In genomic region chr22:36331912-36332622, GRCh38 we compare ENCODE assay signal across 8 cellular contexts. TPM values are rescaled to one million over a fixed set of nuclear protein-coding genes. Genes with fewer than 3 reads are reported as not detected.
DNase-seq lines count a peak whose midpoint lies in the region; ATAC-seq and TF ChIP-seq lines count a peak whose summit lies in the region.

No MANE protein-coding gene starts in this region.

- H3K4me3 Mint-ChIP-seq in WTC11 (no peak overlapping the region), glutamatergic neuron (ENCODE audit: unreplicated experiment) (no peak overlapping the region)

- H4K20me1 ChIP-seq in MM.1S (ENCODE audit: insufficient read depth, low read length) = 0 out of 2 replicates have a peak, but pooled peaks cover 4% of the 10 kb centered on the region

- peak overlapping the region; percentile 100 for H3K27ac Mint-ChIP-seq in WTC11
- no peak overlapping the region for H3K27ac Mint-ChIP-seq in glutamatergic neuron (ENCODE audit: unreplicated experiment)

- H3K27ac ChIP-seq in MM.1S (ENCODE audit: low read length) (peak overlapping the region; percentile 96), mucosa of rectum (ENCODE audit: low read depth in 2 of 2, low read length in 2 of 2) (peak overlapping the region; percentile 90 to 95), transverse colon (peak overlapping the region; percentile 92 to 99 (median 96))
- peak overlapping the region; percentile 79 for H3K27ac ChIP-seq in effector memory CD4-positive, alpha-beta T cell (ENCODE audit: insufficient read depth, low read length, poor library complexity, severe bottlenecking)

- H3K4me1 Mint-ChIP-seq in WTC11 (peaks cover 88% of the 10 kb centered on the region), glutamatergic neuron (ENCODE audit: low read depth, unreplicated experiment) (peaks cover 39% of the 10 kb centered on the region)

- in situ Hi-C loops in transverse colon (cut with MboI; ENCODE audit: low pct_ligation_motif_present in 1 of 4, low pct_unique_long_range_greater_than_20kb in 1 of 4, low sequenced_read_pairs in 3 of 4) = no loop called here

- ATAC-seq in WTC11 = no peak
- ATAC-seq in GM18868 (IDR thresholded peaks at IDR 0.05; ENCODE audit: unreplicated experiment) = no peak

- H3K9me3 ChIP-seq in MM.1S (replicated peaks; ENCODE audit: insufficient read depth, low read length) (no peaks in the 10 kb centered on the region), mucosa of rectum (ENCODE audit: control insufficient read depth in 2 of 2, low read length in 2 of 2) (no peaks in the 10 kb centered on the region), transverse colon (no peaks in the 10 kb centered on the region)
- no peaks in the 10 kb centered on the region for H3K9me3 ChIP-seq in effector memory CD4-positive, alpha-beta T cell (ENCODE audit: control insufficient read depth, low read length)

- peaks cover 91% of the 10 kb centered on the region for H3K79me2 ChIP-seq in MM.1S (ENCODE audit: low read length)

- H3K27me3 ChIP-seq in MM.1S (replicated peaks; ENCODE audit: insufficient read depth, low read length) (no peaks in the 10 kb centered on the region), mucosa of rectum (ENCODE audit: control insufficient read depth in 2 of 2, insufficient read depth in 2 of 2, low read length in 2 of 2) (no peaks in the 10 kb centered on the region), transverse colon (no peaks in the 10 kb centered on the region)
- no peaks in the 10 kb centered on the region for H3K27me3 ChIP-seq in effector memory CD4-positive, alpha-beta T cell (replicated peaks; ENCODE audit: control insufficient read depth, insufficient read depth, low read length, poor library complexity, severe bottlenecking)

- WGBS in transverse colon (ENCODE audit: low coverage in 1 of 2), 2 donors = 16% methylated on average over 15 of the region's 15 CpGs; no CpG with 5 or more reads in 1 of the 2 donors

- H3K9ac ChIP-seq in MM.1S (ENCODE audit: low read length) = peak overlapping the region; percentile 83
- peak overlapping the region; percentile 66 to 68 for H3K9ac ChIP-seq in mucosa of rectum (ENCODE audit: low read depth in 1 of 2, low read length in 2 of 2)

- TF ChIP-seq POLR2A in transverse colon (IDR thresholded peaks at IDR 0.05) = no peak

- DNase-seq in GM10266 (ENCODE audit: extremely low spot score) (peak; percentile 49), MM.1S (peak; percentile 69), WTC11 (ENCODE audit: low spot score) (no peak), transverse colon (peak; percentile 76), glutamatergic neuron (no peak)
- DNase-seq in effector memory CD4-positive, alpha-beta T cell = peak in 2 of 3 donors; percentile 44 to 51

- intact Hi-C loops in transverse colon (cut with DNase I; ENCODE audit: low total_unique reads) = no loop called here

- TF ChIP-seq CTCF in GM10266 (IDR thresholded peaks at IDR 0.05; ENCODE audit: control insufficient read depth, insufficient read depth, low read depth, missing control alignments) (no peak), MM.1S (IDR thresholded peaks at IDR 0.05; ENCODE audit: low read length) (no peak), WTC11 (IDR thresholded peaks at IDR 0.05) (no peak), transverse colon (IDR thresholded peaks at IDR 0.05) (no peak), glutamatergic neuron (IDR thresholded peaks at IDR 0.05; ENCODE audit: partially characterized antibody, unreplicated experiment) (no peak)

- TF ChIP-seq EP300 in transverse colon (IDR thresholded peaks at IDR 0.05; ENCODE audit: low read depth) = no peak

- CTCF ChIA-PET in WTC11 (lab: Charles Lee) = interaction anchor here (0.5 to 3.4 kb wide), 10 partner anchors 11 to 911 kb away, joined by 3 to 10 read pairs (median 4); no protein-coding TSS in a partner anchor

- H3K9me3 Mint-ChIP-seq in WTC11 (no peaks in the 10 kb centered on the region), glutamatergic neuron (ENCODE audit: unreplicated experiment) (peaks cover 17% of the 10 kb centered on the region)

- no peak overlapping the region for H2AFZ ChIP-seq in MM.1S (ENCODE audit: low read length)

- H3K36me3 ChIP-seq in MM.1S (replicated peaks; ENCODE audit: insufficient read depth, low read length) (peaks cover 18% of the 10 kb centered on the region), mucosa of rectum (ENCODE audit: control insufficient read depth in 2 of 2, insufficient read depth in 2 of 2, low read length in 2 of 2) (peaks cover 67 to 83% of the 10 kb centered on the region in 2 donors), transverse colon (peaks cover 0 to 4% (median 0%) of the 10 kb centered on the region in 4 donors)
- H3K36me3 ChIP-seq in effector memory CD4-positive, alpha-beta T cell (ENCODE audit: control insufficient read depth, insufficient read depth, low read length) = peaks cover 30% of the 10 kb centered on the region

- POLR2A ChIA-PET in WTC11 (lab: Charles Lee) = interaction anchor here (0.7 to 3.2 kb wide), 17 partner anchors 7 to 196 kb away, joined by 3 to 18 read pairs (median 5); partner anchors contain the start of gene MYH9

- H3K27me3 Mint-ChIP-seq in WTC11 (ENCODE audit: low read depth) (no peaks in the 10 kb centered on the region), glutamatergic neuron (ENCODE audit: unreplicated experiment) (peaks cover 17% of the 10 kb centered on the region)

- peaks cover 64% of the 10 kb centered on the region for H3F3A ChIP-seq in MM.1S (ENCODE audit: insufficient read depth, low read length)

- H3K36me3 Mint-ChIP-seq in WTC11 (peaks cover 46% of the 10 kb centered on the region), glutamatergic neuron (ENCODE audit: unreplicated experiment) (no peaks in the 10 kb centered on the region)

- H3K4me1 ChIP-seq in MM.1S (ENCODE audit: low read length) (peaks cover 69% of the 10 kb centered on the region), mucosa of rectum (ENCODE audit: control insufficient read depth in 2 of 2, insufficient read depth in 2 of 2, low read length in 2 of 2) (peaks cover 88 to 95% of the 10 kb centered on the region in 2 donors), transverse colon (peaks cover 92 to 100% (median 96%) of the 10 kb centered on the region in 4 donors)
- peaks cover 89% of the 10 kb centered on the region for H3K4me1 ChIP-seq in effector memory CD4-positive, alpha-beta T cell (ENCODE audit: control insufficient read depth, insufficient read depth, low read length, poor library complexity, severe bottlenecking)

- H3K4me3 ChIP-seq in MM.1S (ENCODE audit: low read length) (peak overlapping the region; percentile 50), mucosa of rectum (ENCODE audit: low read length in 2 of 2) (peak overlapping the region in 1 of 2 donors; percentile 35), transverse colon (peak overlapping the region in 1 of 4 donors; percentile 13)
- H3K4me3 ChIP-seq in effector memory CD4-positive, alpha-beta T cell (ENCODE audit: insufficient read depth, low read depth, low read length, poor library complexity, severe bottlenecking) = peak overlapping the region; percentile 39

- peak overlapping the region; percentile 91 for H3K4me2 ChIP-seq in MM.1S (ENCODE audit: low read depth, low read length)

- no peaks in the 10 kb centered on the region for H3K9me2 ChIP-seq in MM.1S (replicated peaks; ENCODE audit: insufficient read depth, low read length)

TF ChIP-seq in WTC11, 78 proteins besides CTCF, POLR2A, EP300 and RAD21 (continues in another document):
- TF ChIP-seq, protein P1, sequence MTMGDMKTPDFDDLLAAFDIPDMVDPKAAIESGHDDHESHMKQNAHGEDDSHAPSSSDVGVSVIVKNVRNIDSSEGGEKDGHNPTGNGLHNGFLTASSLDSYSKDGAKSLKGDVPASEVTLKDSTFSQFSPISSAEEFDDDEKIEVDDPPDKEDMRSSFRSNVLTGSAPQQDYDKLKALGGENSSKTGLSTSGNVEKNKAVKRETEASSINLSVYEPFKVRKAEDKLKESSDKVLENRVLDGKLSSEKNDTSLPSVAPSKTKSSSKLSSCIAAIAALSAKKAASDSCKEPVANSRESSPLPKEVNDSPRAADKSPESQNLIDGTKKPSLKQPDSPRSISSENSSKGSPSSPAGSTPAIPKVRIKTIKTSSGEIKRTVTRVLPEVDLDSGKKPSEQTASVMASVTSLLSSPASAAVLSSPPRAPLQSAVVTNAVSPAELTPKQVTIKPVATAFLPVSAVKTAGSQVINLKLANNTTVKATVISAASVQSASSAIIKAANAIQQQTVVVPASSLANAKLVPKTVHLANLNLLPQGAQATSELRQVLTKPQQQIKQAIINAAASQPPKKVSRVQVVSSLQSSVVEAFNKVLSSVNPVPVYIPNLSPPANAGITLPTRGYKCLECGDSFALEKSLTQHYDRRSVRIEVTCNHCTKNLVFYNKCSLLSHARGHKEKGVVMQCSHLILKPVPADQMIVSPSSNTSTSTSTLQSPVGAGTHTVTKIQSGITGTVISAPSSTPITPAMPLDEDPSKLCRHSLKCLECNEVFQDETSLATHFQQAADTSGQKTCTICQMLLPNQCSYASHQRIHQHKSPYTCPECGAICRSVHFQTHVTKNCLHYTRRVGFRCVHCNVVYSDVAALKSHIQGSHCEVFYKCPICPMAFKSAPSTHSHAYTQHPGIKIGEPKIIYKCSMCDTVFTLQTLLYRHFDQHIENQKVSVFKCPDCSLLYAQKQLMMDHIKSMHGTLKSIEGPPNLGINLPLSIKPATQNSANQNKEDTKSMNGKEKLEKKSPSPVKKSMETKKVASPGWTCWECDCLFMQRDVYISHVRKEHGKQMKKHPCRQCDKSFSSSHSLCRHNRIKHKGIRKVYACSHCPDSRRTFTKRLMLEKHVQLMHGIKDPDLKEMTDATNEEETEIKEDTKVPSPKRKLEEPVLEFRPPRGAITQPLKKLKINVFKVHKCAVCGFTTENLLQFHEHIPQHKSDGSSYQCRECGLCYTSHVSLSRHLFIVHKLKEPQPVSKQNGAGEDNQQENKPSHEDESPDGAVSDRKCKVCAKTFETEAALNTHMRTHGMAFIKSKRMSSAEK (CRISPR knock-in tag; IDR thresholded peaks at IDR 0.05; ENCODE audit: borderline replicate concordance) = 0 out of 2 replicates have a peak, but pooled peaks have one; percentile 5
- 0 out of 2 replicates have a peak, but pooled peaks have one; percentile 68 for TF ChIP-seq ZNF416 (CRISPR knock-in tag; IDR thresholded peaks at IDR 0.05)
- peak; percentile 41; the same call in 1 of the 2 replicates for TF ChIP-seq NFATC4 (CRISPR knock-in tag; IDR thresholded peaks at IDR 0.05)
- no peak for TF ChIP-seq E2F1 (CRISPR knock-in tag; IDR thresholded peaks at IDR 0.05)
- TF ChIP-seq JAZF1 (CRISPR knock-in tag; IDR thresholded peaks at IDR 0.05) = no peak
- TF ChIP-seq GTF2I (CRISPR knock-in tag; conservative IDR thresholded peaks at IDR 0.05) = no peak

RNA-seq across cellular contexts. Expression of gene MYH9, which starts 55.7 kb away (rescaled TPM):
- total RNA-seq in WTC11 (2021) = 272 to 288 TPM (median 277 TPM) in 3 replicates
- 100 to 1,000 TPM; 385 to 511 (median 460) TPM for total RNA-seq in transverse colon
- total RNA-seq in glutamatergic neuron (ENCODE audit: unreplicated experiment) = 122 TPM

Comparison
In these comparisons a context has a peak if more than half of its experiments do, and no peak if none do; other contexts are left out.
1. DNase-seq: peak in GM10266 (single experiment), MM.1S (single experiment), effector memory CD4-positive, alpha-beta T cell (2 of 3) and transverse colon (single experiment); none in WTC11 (single experiment) and glutamatergic neuron (single experiment).
2. Peak in every context shown above with its lines, with median percentiles within 50 percentile points of each other: H3K27ac ChIP-seq.